29 cellular contexts compared by ENCODE assay signal in genomic region chr17:30161601-30162000, GRCh38.
"Had no signal": no experiment of that assay in that cellular context is flagged by ENCODE, and none has a peak within 500 bp of the region (broad histone marks: within the 10 kb centered on the region; RNA-seq: fewer than 3 reads in every experiment).

No MANE protein-coding gene starts in this region.

- H2AFZ ChIP-seq: neural progenitor cell had no signal

- H3K4me2 ChIP-seq: neural progenitor cell had no signal

- H3K9me3 ChIP-seq: thyroid gland, upper lobe of left lung, vagina had no signal

- ATAC-seq: activated CD4-positive, CD25-positive, alpha-beta regulatory T cell treated with anti-CD3 and anti-CD28 coated beads, Interleukin-2, amount 50 U/mL, for 24 hours; activated naive CD8-positive, alpha-beta T cell treated with anti-CD3 and anti-CD28 coated beads, Interleukin-2, amount 50 U/mL, for 24 hours; activated T-helper 17 cell treated with anti-CD3 and anti-CD28 coated beads, Interleukin-2, amount 50 U/mL, for 72 hours; esophagus mucosa; natural killer cell; stimulated activated naive B cell treated with anti-CD40 and anti-IgM and Interleukin-4, amounts not matched to agents 10 μg/mL and 1 μg/mL and 100 μg/mL, for 72 hours; T-helper 17 cell had no signal

- H3K4me1 ChIP-seq: neural progenitor cell, right atrium auricular region, thyroid gland, vagina had no signal

- H3K9ac ChIP-seq: neural progenitor cell had no signal

- DNase-seq: activated CD4-positive, alpha-beta T cell treated with anti-CD3 and anti-CD28 coated beads for 48 hours; activated CD4-positive, alpha-beta T cell treated with anti-CD3 and anti-CD28 coated beads, Interleukin-2, amount 50 U/mL, for 48 hours; activated CD8-positive, alpha-beta memory T cell treated with anti-CD3 and anti-CD28 coated beads, Interleukin-2, amount 50 U/mL, for 48 hours; activated naive CD8-positive, alpha-beta T cell treated with anti-CD3 and anti-CD28 coated beads, Interleukin-2, amount 50 U/mL, for 24 hours; activated T-cell treated with anti-CD3 and anti-CD28 coated beads, Interleukin-2, amount 50 U/mL, for 24 hours; anterior cingulate cortex; cerebellar nuclear complex; cortex of kidney; head of caudate nucleus; kidney glomerular epithelial cell; left ventricle myocardium inferior; mesendoderm; natural killer cell; stimulated activated CD4-positive, alpha-beta T cell treated with anti-CD3 and anti-CD28 coated beads, Interleukin-15, amount 100 ng/mL, for 24 hours; stimulated activated CD4-positive, alpha-beta T cell treated with anti-CD3 and anti-CD28 coated beads, Interleukin-2, amount 100 ng/mL, for 24 hours; stimulated activated naive B cell treated with anti-CD40 and anti-IgM and Interleukin-4, amounts not matched to agents 10 μg/mL and 1 μg/mL and 100 μg/mL, for 72 hours; stomach; T-helper 17 cell; T1000; thyroid gland; upper lobe of left lung; WERI-Rb-1 had no signal

- H3K4me3 ChIP-seq: left ventricle myocardium inferior, lung, neural progenitor cell, right atrium auricular region, stomach, thyroid gland, upper lobe of left lung, vagina had no signal

- H3K27ac ChIP-seq: left ventricle myocardium inferior, neural progenitor cell, right atrium auricular region, stomach, thyroid gland, upper lobe of left lung, vagina, WERI-Rb-1 had no signal

- H3K36me3 ChIP-seq: thyroid gland, vagina had no signal

- H3K27me3 ChIP-seq: neural progenitor cell, right atrium auricular region, stomach, thyroid gland, upper lobe of left lung, vagina had no signal
